ENCODE assay signal across 11 cellular contexts in genomic region chr1:199399996-199400714, GRCh38.
DNase-seq lines count a peak whose midpoint lies in the region; ATAC-seq and TF ChIP-seq lines count a peak whose summit lies in the region.
"Had no signal": no experiment of that assay in that cellular context is flagged by ENCODE, and none has a peak within 500 bp of the region (broad histone marks: within the 10 kb centered on the region; RNA-seq: fewer than 3 reads in every experiment).

No MANE protein-coding gene starts in this region.

- no peak overlapping the region for H3K27ac ChIP-seq in mammary epithelial cell (ENCODE audit: insufficient read depth, low read depth, low read length)
- H3K27ac ChIP-seq: cardiac muscle cell, heart left ventricle had no signal

- no peaks in the 10 kb centered on the region for H3K4me1 ChIP-seq in mammary epithelial cell (ENCODE audit: insufficient read depth, low read length)
- no peaks in the 10 kb centered on the region for H3K4me1 ChIP-seq in BE2C
- H3K4me1 ChIP-seq: heart left ventricle had no signal

- intact Hi-C loops in sciatic nerve (cut with DNase I) (no loop called here), mammary epithelial cell (cut with micrococcal nuclease) (no loop called here)

- H2AFZ ChIP-seq in mammary epithelial cell (ENCODE audit: low read depth, low read length) = no peak overlapping the region

- 89% methylated on average over 2 of the region's 3 CpGs for WGBS in mammary epithelial cell (ENCODE audit: low coverage, missing lambda C conversion rate)

- peak; percentile 54 for ATAC-seq in GM19035 (IDR thresholded peaks at IDR 0.05; ENCODE audit: unreplicated experiment)
- peak; percentile 60 for ATAC-seq in HG02798 (IDR thresholded peaks at IDR 0.05; ENCODE audit: poor library complexity, unreplicated experiment)
- peak; percentile 39 for ATAC-seq in sciatic nerve
- ATAC-seq: heart left ventricle, Right ventricle myocardium inferior had no signal

- CTCF ChIA-PET in mammary epithelial cell (lab: Charles Lee; ENCODE audit: low non-redundant PET) = no interaction called here

- dilution Hi-C loops in mammary epithelial cell (cut with HindIII; ENCODE audit: low sequenced_read_pairs) = no loop called here

- no peaks in the 10 kb centered on the region for H3K9me3 ChIP-seq in mammary epithelial cell (replicated peaks; ENCODE audit: insufficient read depth, low read length)
- H3K9me3 ChIP-seq in BE2C = no peaks in the 10 kb centered on the region
- H3K9me3 ChIP-seq: heart left ventricle had no signal

- DNase-seq in M059J (ENCODE audit: low read depth) = peak; percentile 60
- DNase-seq in sciatic nerve (ENCODE audit: low spot score) = no peak
- no peak for DNase-seq in mammary epithelial cell
- DNase-seq in BE2C = no peak
- no peak for DNase-seq in SK-N-DZ (ENCODE audit: low spot score)
- DNase-seq in HuH-7.5 (ENCODE audit: low spot score) = no peak
- DNase-seq: heart left ventricle had no signal

- H3K4me3 ChIP-seq in mammary epithelial cell (replicated peaks in 1 of 3; ENCODE audit: insufficient read depth in 1 of 3, low read depth in 2 of 3, low read length in 3 of 3) (no peak overlapping the region), BE2C (ENCODE audit: low read depth, low read length) (no peak overlapping the region)
- H3K4me3 ChIP-seq: cardiac muscle cell, heart left ventricle had no signal

- H3K27me3 ChIP-seq in mammary epithelial cell (ENCODE audit: insufficient read depth, low read length) (peaks cover 2% of the 10 kb centered on the region), BE2C (no peaks in the 10 kb centered on the region)
- H3K27me3 ChIP-seq: cardiac muscle cell, heart left ventricle had no signal

- H3K9ac ChIP-seq in mammary epithelial cell (ENCODE audit: insufficient read depth, low read length) = no peak overlapping the region

- H4K20me1 ChIP-seq in mammary epithelial cell (ENCODE audit: insufficient read depth, low read length) = no peaks in the 10 kb centered on the region

- in situ Hi-C loops in mammary epithelial cell (cut with MboI; ENCODE audit: low sequenced_read_pairs in 2 of 2) = no loop called here

- no peak overlapping the region for H3K4me2 ChIP-seq in mammary epithelial cell (ENCODE audit: insufficient read depth, low read depth, low read length)

- TF ChIP-seq CTCF in mammary epithelial cell (conservative IDR thresholded peaks at IDR 0.05 in 1 of 2, IDR thresholded peaks at IDR 0.05 in 1 of 2; ENCODE audit: extremely low read depth in 1 of 2, insufficient read depth in 1 of 2, low read depth in 1 of 2, low read length in 2 of 2) (no peak), BE2C (IDR thresholded peaks at IDR 0.05; ENCODE audit: low read depth, low read length) (no peak)

- BruUV-seq in mammary epithelial cell (replicated peaks; lab: Mats Ljungman, UMichigan) = no TSS peak

- no peaks in the 10 kb centered on the region for H3K79me2 ChIP-seq in mammary epithelial cell (ENCODE audit: insufficient read depth, low read length)

- H3K36me3 ChIP-seq in mammary epithelial cell (ENCODE audit: insufficient read depth, low read length) (no peaks in the 10 kb centered on the region), BE2C (no peaks in the 10 kb centered on the region)
- H3K36me3 ChIP-seq: cardiac muscle cell, heart left ventricle had no signal
